In the genomic region with DNA sequence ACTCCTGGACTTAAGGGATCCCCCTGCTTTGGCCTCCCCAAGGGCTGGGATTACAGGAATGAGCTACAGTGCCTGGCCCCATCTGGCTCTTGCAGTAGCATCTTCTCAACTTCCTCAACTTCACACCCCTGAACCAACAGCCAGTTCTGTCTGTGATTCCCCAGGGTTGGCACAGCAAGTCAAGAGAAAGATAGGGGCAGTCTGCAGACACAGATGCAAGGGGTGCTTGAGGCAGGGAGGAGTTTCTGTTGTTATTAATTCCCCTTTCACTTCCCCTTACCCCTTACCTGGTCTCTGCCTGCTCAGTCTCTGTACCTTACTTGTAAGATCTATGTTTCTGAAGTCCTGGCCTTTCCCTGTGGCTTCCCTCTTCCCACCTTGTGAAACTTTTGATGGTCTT, we compare ENCODE assay signal across 10 cellular contexts. TPM values are rescaled to one million over a fixed set of nuclear protein-coding genes. Genes with fewer than 3 reads are reported as not detected.
DNase-seq lines count a peak whose midpoint lies in the region; ATAC-seq and TF ChIP-seq lines count a peak whose summit lies in the region.
"Had no signal": no experiment of that assay in that cellular context is flagged by ENCODE, and none has a peak within 500 bp of the region (broad histone marks: within the 10 kb centered on the region; RNA-seq: fewer than 3 reads in every experiment).

No MANE protein-coding gene starts in this region.

- H3K9me3 ChIP-seq in T-helper 17 cell (ENCODE audit: control insufficient read depth, low read length, poor library complexity, severe bottlenecking) (no peaks in the 10 kb centered on the region), SJCRH30 (replicated peaks) (no peaks in the 10 kb centered on the region), tibial nerve (no peaks in the 10 kb centered on the region)

- H3K4me3 Mint-ChIP-seq in T-helper 17 cell, result no peak overlapping the region
- H3K4me3 Mint-ChIP-seq: CD8-positive, alpha-beta memory T cell had no signal

- TF ChIP-seq CTCF in tibial nerve (IDR thresholded peaks at IDR 0.05), result no peak

- no peaks in the 10 kb centered on the region for H3K4me1 Mint-ChIP-seq in T-helper 17 cell
- H3K4me1 Mint-ChIP-seq: CD8-positive, alpha-beta memory T cell had no signal

- no peak overlapping the region for H3K27ac Mint-ChIP-seq in T-helper 17 cell
- H3K27ac Mint-ChIP-seq: CD8-positive, alpha-beta memory T cell had no signal

- peaks cover 2% of the 10 kb centered on the region for H3K36me3 Mint-ChIP-seq in T-helper 17 cell (ENCODE audit: low read depth)

- TF ChIP-seq POLR2A in tibial nerve (IDR thresholded peaks at IDR 0.05), result no peak

- peaks cover 14% of the 10 kb centered on the region for H3K27me3 Mint-ChIP-seq in T-helper 17 cell

- TF ChIP-seq EP300 in tibial nerve (IDR thresholded peaks at IDR 0.05), result no peak

- H3K27ac ChIP-seq in SJCRH30 (no peak overlapping the region), tibial nerve (no peak overlapping the region)
- H3K27ac ChIP-seq: SK-N-MC had no signal

- no peak overlapping the region for H3K4me3 ChIP-seq in SJCRH30
- H3K4me3 ChIP-seq in tibial nerve, result no peak overlapping the region
- H3K4me3 ChIP-seq: SK-N-MC had no signal

- ATAC-seq in GM18520 (IDR thresholded peaks at IDR 0.05; ENCODE audit: unreplicated experiment), result peak; percentile 95
- ATAC-seq in GM21526 (IDR thresholded peaks at IDR 0.05; ENCODE audit: low FRiP score, unreplicated experiment), result peak; percentile 100
- peak; percentile 98 for ATAC-seq in HG03135 (IDR thresholded peaks at IDR 0.05; ENCODE audit: unreplicated experiment)
- ATAC-seq in T-helper 17 cell, result peak; percentile 75

- DNase-seq in T-helper 17 cell (no peak), NCI-H2081 treated with DMSO at 0.1 percent for 48 hours (lab: John Stamatoyannopoulos, UW) (no peak), SJCRH30 (no peak), tibial nerve (ENCODE audit: low spot score in 2 of 2) (no peak)
- DNase-seq in stimulated activated naive CD4-positive, alpha-beta T cell treated with Interleukin-2 at 50 U/mL for 16 hours (lab: John Stamatoyannopoulos, UW), result no peak

- H3K4me1 ChIP-seq in SJCRH30, result peaks cover 11% of the 10 kb centered on the region
- no peaks in the 10 kb centered on the region for H3K4me1 ChIP-seq in tibial nerve

- H3K27me3 ChIP-seq in SJCRH30 (no peaks in the 10 kb centered on the region), tibial nerve (no peaks in the 10 kb centered on the region)

- no peaks in the 10 kb centered on the region for H3K36me3 ChIP-seq in SJCRH30
- no peaks in the 10 kb centered on the region for H3K36me3 ChIP-seq in tibial nerve

RNA-seq across cellular contexts. Expression of a gene that starts 54.1 kb away (rescaled TPM):
- total RNA-seq in T-helper 17 cell (10 to 100 TPM; 54.0 to 71.1 TPM), tibial nerve (10 to 100 TPM; 24.0 to 32.8 (median 28.5) TPM)
- total RNA-seq in SJCRH30 (2014; rRNA removed; shearing (Covaris generic)), result 68.2 and 68.4 TPM in 2 replicates
